8 cellular contexts compared by ENCODE assay signal in genomic region chr2:128313076-128313836, GRCh38. TPM values are rescaled to one million over a fixed set of nuclear protein-coding genes. Genes with fewer than 3 reads are reported as not detected.
DNase-seq lines count a peak whose midpoint lies in the region; ATAC-seq, FAIRE-seq and TF ChIP-seq lines count a peak whose summit lies in the region.

No MANE protein-coding gene starts in this region.

- H3K36me3 ChIP-seq in keratinocyte (ENCODE audit: control insufficient read depth in 2 of 2, extremely low read depth in 1 of 2, insufficient read depth in 2 of 2, low read length in 2 of 2) = peaks cover 0 to 10% of the 10 kb centered on the region in 2 experiments

- CTCF ChIA-PET in AG04450 (lab: Charles Lee) = interaction anchor here (0.6 to 1.6 kb wide), 3 partner anchors 134 to 443 kb away, joined by 3 to 6 read pairs (median 4); no protein-coding TSS in a partner anchor
- CTCF ChIA-PET in activated naive CD4-positive, alpha-beta T cell treated with anti-CD3 and anti-CD28 coated beads for 36 hours (lab: Charles Lee) = no interaction called here

- DNase-seq in AG04450 (ENCODE audit: low read depth, low spot score) (no peak), GM19238 (ENCODE audit: insufficient read length, low spot score) (peak; percentile 0), keratinocyte (ENCODE audit: low read depth, low spot score) (no peak), GDM1 (lab: John Stamatoyannopoulos, UW) (no peak), NCI-H1930 (lab: John Stamatoyannopoulos, UW) (no peak), omental fat pad (ENCODE audit: low spot score) (no peak)
- DNase-seq in activated T-cell treated with anti-CD3 and anti-CD28 coated beads, Interleukin-2, amount 50 U/mL, for 48 hours = peak; percentile 26 to 33
- no peak for DNase-seq in activated naive CD4-positive, alpha-beta T cell treated with anti-CD3 and anti-CD28 coated beads for 36 hours

- peaks cover 92% of the 10 kb centered on the region for H3K79me2 ChIP-seq in keratinocyte (ENCODE audit: control insufficient read depth, insufficient read depth, low read length)

- H3K27ac ChIP-seq in AG04450 (ENCODE audit: low read depth, low read length) = peak overlapping the region; percentile 39
- no peak overlapping the region for H3K27ac ChIP-seq in keratinocyte (ENCODE audit: control insufficient read depth, insufficient read depth, low read length)

- no peak for ATAC-seq in omental fat pad (ENCODE audit: low FRiP score)

- no peaks in the 10 kb centered on the region for H3K9me3 Mint-ChIP-seq in activated naive CD4-positive, alpha-beta T cell treated with anti-CD3 and anti-CD28 coated beads for 36 hours

- H3K4me1 Mint-ChIP-seq in activated naive CD4-positive, alpha-beta T cell treated with anti-CD3 and anti-CD28 coated beads for 36 hours (ENCODE audit: low read depth) = peaks cover 40% of the 10 kb centered on the region

- POLR2A ChIA-PET in AG04450 (lab: Yijun Ruan, JAX) = no interaction called here

- intact Hi-C loops in activated naive CD4-positive, alpha-beta T cell treated with anti-CD3 and anti-CD28 coated beads for 36 hours (cut with micrococcal nuclease) = loop anchor here (10.0 kb wide), 3 partner anchors 138 to 1562 kb away; partner anchors contain the start of gene POLR2D

- H3K4me2 ChIP-seq in keratinocyte (ENCODE audit: control insufficient read depth, extremely low read depth, insufficient read depth, low read depth, low read length) = no peak overlapping the region

- peaks cover 50% of the 10 kb centered on the region for H4K20me1 ChIP-seq in keratinocyte (ENCODE audit: control insufficient read depth, extremely low read depth, insufficient read depth, low read length)

- dilution Hi-C loops in keratinocyte (cut with MboI; ENCODE audit: extremely low pct_ligation_motif_present, low sequenced_read_pairs) = no loop called here

- no peak for FAIRE-seq in keratinocyte (lab: Jason Lieb, UNC)

- H3K27ac Mint-ChIP-seq in activated naive CD4-positive, alpha-beta T cell treated with anti-CD3 and anti-CD28 coated beads for 36 hours = no peak overlapping the region

- no peak overlapping the region for H3K4me3 Mint-ChIP-seq in activated naive CD4-positive, alpha-beta T cell treated with anti-CD3 and anti-CD28 coated beads for 36 hours

- H3K36me3 Mint-ChIP-seq in activated naive CD4-positive, alpha-beta T cell treated with anti-CD3 and anti-CD28 coated beads for 36 hours (ENCODE audit: low read depth) = peaks cover 7% of the 10 kb centered on the region

- H3K9me3 ChIP-seq in AG04450 (ENCODE audit: control insufficient read depth, insufficient read depth, low read length) (peaks cover 3% of the 10 kb centered on the region; the same call in 1 of the 2 replicates), keratinocyte (ENCODE audit: control insufficient read depth, low read depth, low read length) (no peaks in the 10 kb centered on the region)

- peaks cover 18% of the 10 kb centered on the region for H3K4me1 ChIP-seq in keratinocyte (ENCODE audit: control insufficient read depth, extremely low read depth, insufficient read depth, low read length)

- TF ChIP-seq CTCF in AG04450 (IDR thresholded peaks at IDR 0.05; ENCODE audit: low read depth, low read length) = peak; percentile 67
- TF ChIP-seq CTCF in keratinocyte (optimal IDR thresholded peaks at IDR 0.05 in 1 of 3, IDR thresholded peaks at IDR 0.05 in 1 of 3, conservative IDR thresholded peaks at IDR 0.05 in 1 of 3; ENCODE audit: extremely low read depth in 1 of 3, insufficient read depth in 2 of 3, low read length in 3 of 3) = peak in 2 of 3 experiments; percentile 58
- TF ChIP-seq CTCF in omental fat pad (IDR thresholded peaks at IDR 0.05) = no peak

- H3K9ac ChIP-seq in keratinocyte (ENCODE audit: control insufficient read depth, extremely low read depth, insufficient read depth, low read length) = no peak overlapping the region

- H3K9me1 ChIP-seq in keratinocyte (ENCODE audit: control insufficient read depth, extremely low read depth, insufficient read depth, low read length) = no peaks in the 10 kb centered on the region

- no peaks in the 10 kb centered on the region for H3K27me3 ChIP-seq in AG04450 (ENCODE audit: control insufficient read depth, insufficient read depth, low read length)
- no peaks in the 10 kb centered on the region for H3K27me3 ChIP-seq in keratinocyte (ENCODE audit: control insufficient read depth, extremely low read depth, insufficient read depth, low read length)

- H3K4me3 ChIP-seq in AG04450 (ENCODE audit: low read depth, low read length) = peak overlapping the region; percentile 84
- H3K4me3 ChIP-seq in keratinocyte (ENCODE audit: control insufficient read depth in 2 of 3, extremely low read depth in 1 of 3, insufficient read depth in 2 of 3, low read depth in 1 of 3, low read length in 3 of 3) = no peak overlapping the region

- no peaks in the 10 kb centered on the region for H3K27me3 Mint-ChIP-seq in activated naive CD4-positive, alpha-beta T cell treated with anti-CD3 and anti-CD28 coated beads for 36 hours (ENCODE audit: low read depth)

- H2AFZ ChIP-seq in keratinocyte (ENCODE audit: control insufficient read depth, low read length) = no peak overlapping the region

RNA-seq across cellular contexts. Expression of gene HS6ST1, which starts 5.4 kb away (rescaled TPM):
- polyA plus RNA-seq in AG04450 (2011; rRNA removed) (22.4 and 34.1 TPM in 2 replicates), keratinocyte (6.3 to 10.1 TPM (median 9.2 TPM) in 3 replicates)
- 31.3 and 39.9 TPM in 2 replicates for polyA minus RNA-seq in AG04450 (2011; rRNA and poly(A)+ RNA removed)
- 6.5 TPM for polyA plus RNA-seq in keratinocyte (2011; ENCODE audit: low read depth)
- polyA plus RNA-seq in keratinocyte (2011; cell fraction: cytosol; rRNA removed) = 4.5 and 10.8 TPM in 2 replicates
- polyA plus RNA-seq in keratinocyte (2011; cell fraction: nucleus; rRNA removed) = 11.0 and 15.0 TPM in 2 replicates
- polyA plus RNA-seq in keratinocyte (2012; ENCODE audit: low replicate concordance) = 11.0 and 20.8 TPM in 2 replicates
- 10.4 to 23.9 TPM (median 14.1 TPM) in 3 replicates for polyA minus RNA-seq in keratinocyte
- 30.3 TPM for polyA minus RNA-seq in keratinocyte (2011; cell fraction: cytosol; rRNA and poly(A)+ RNA removed)
- 17.5 and 18.5 TPM in 2 replicates for polyA minus RNA-seq in keratinocyte (2011; cell fraction: nucleus; rRNA and poly(A)+ RNA removed)
- 10 to 100 TPM; 17.8 to 28.9 (median 24.3) TPM for total RNA-seq in omental fat pad
- total RNA-seq in activated naive CD4-positive, alpha-beta T cell treated with anti-CD3 and anti-CD28 coated beads for 36 hours = 1 to 10 TPM; 8.1 to 8.2 TPM

Comparison
In these comparisons a context has a peak if more than half of its experiments do, and no peak if none do; other contexts are left out.
1. DNase-seq: peak in GM19238 (single experiment) and activated T-cell treated with anti-CD3 and anti-CD28 coated beads, Interleukin-2, amount 50 U/mL, for 48 hours (2 of 2); none in AG04450 (single experiment), keratinocyte (single experiment), GDM1 (single experiment), NCI-H1930 (0 of 2), omental fat pad (single experiment) and activated naive CD4-positive, alpha-beta T cell treated with anti-CD3 and anti-CD28 coated beads for 36 hours (single experiment).
2. CTCF ChIP-seq: peak in AG04450 (single experiment) and keratinocyte (2 of 3); none in omental fat pad (0 of 3).